In genomic region chr14:51507556-51508511, GRCh38 we compare ENCODE assay signal across 8 cellular contexts.
DNase-seq lines count a peak whose midpoint lies in the region; ATAC-seq and TF ChIP-seq lines count a peak whose summit lies in the region.

No MANE protein-coding gene starts in this region.

- ATAC-seq in heart left ventricle (peak; percentile 66 to 82 (median 74)), HG03442 (IDR thresholded peaks at IDR 0.05; ENCODE audit: unreplicated experiment) (no peak)
- ATAC-seq in activated CD8-positive, alpha-beta memory T cell treated with anti-CD3 and anti-CD28 coated beads, Interleukin-2, amount 10 ng/mL, durations not matched to agents 7 days and 5 days, result no peak

- no peaks in the 10 kb centered on the region for H3K9me3 Mint-ChIP-seq in activated CD8-positive, alpha-beta memory T cell treated with anti-CD3 and anti-CD28 coated beads, Interleukin-2, amount 10 ng/mL, durations not matched to agents 7 days and 5 days (ENCODE audit: low read depth)

- TF ChIP-seq POLR2A in heart left ventricle (IDR thresholded peaks at IDR 0.05), result no peak

- peak overlapping the region in 11 of 12 donors; percentile 3 to 77 (median 42) for H3K27ac ChIP-seq in heart left ventricle
- H3K27ac ChIP-seq in skeletal muscle tissue (ENCODE audit: low read depth, low read length), result peak overlapping the region; percentile 6

- no peaks in the 10 kb centered on the region for H3K36me3 ChIP-seq in heart left ventricle
- no peaks in the 10 kb centered on the region for H3K36me3 ChIP-seq in skeletal muscle tissue (ENCODE audit: control insufficient read depth in 3 of 3, insufficient read depth in 3 of 3, low read length in 3 of 3)

- no peak for TF ChIP-seq CTCF in heart left ventricle (IDR thresholded peaks at IDR 0.05)

- WGBS in heart left ventricle, 4 donors, result 32 to 48% (median 38%) methylated on average over 12 to 15 of the region's 15 CpGs

- H3K9me3 ChIP-seq in heart left ventricle, result peaks cover 0 to under 1% (median 0%) of the 10 kb centered on the region in 12 donors
- no peaks in the 10 kb centered on the region for H3K9me3 ChIP-seq in skeletal muscle tissue (ENCODE audit: control insufficient read depth in 3 of 3, low read length in 3 of 3)

- H3K4me1 ChIP-seq in heart left ventricle, result peaks cover 0 to 20% (median 12%) of the 10 kb centered on the region in 12 donors
- H3K4me1 ChIP-seq in skeletal muscle tissue (ENCODE audit: control insufficient read depth in 3 of 3, insufficient read depth in 3 of 3, low read length in 3 of 3), result peaks cover 6 to 14% (median 13%) of the 10 kb centered on the region in 3 donors

- intact Hi-C loops in heart left ventricle (cut with DNase I), result loop anchor here in 1 of 10 donors (5.0 kb wide), 1 partner anchor 144 kb away; the partner anchor contains the start of gene FRMD6

- DNase-seq in GM04504 (ENCODE audit: low read depth) (peak; percentile 93), T1000 (lab: John Stamatoyannopoulos, UW) (peak; percentile 16), heart left ventricle (peak; percentile 60 to 81 (median 66))
- no peak for DNase-seq in effector CD4-positive, alpha-beta T cell
- no peak for DNase-seq in activated CD8-positive, alpha-beta memory T cell treated with anti-CD3 and anti-CD28 coated beads, Interleukin-2, amount 10 ng/mL, durations not matched to agents 7 days and 5 days
- DNase-seq in stimulated activated CD4-positive, alpha-beta T cell treated with anti-CD3 and anti-CD28 coated beads, Interleukin-4, amount 100 ng/mL, for 1 hour, result no peak

- H3K27me3 ChIP-seq in heart left ventricle (no peaks in the 10 kb centered on the region), skeletal muscle tissue (ENCODE audit: control insufficient read depth in 3 of 3, insufficient read depth in 3 of 3, low read length in 3 of 3) (no peaks in the 10 kb centered on the region)

- no peak overlapping the region for H3K4me3 Mint-ChIP-seq in activated CD8-positive, alpha-beta memory T cell treated with anti-CD3 and anti-CD28 coated beads, Interleukin-2, amount 10 ng/mL, durations not matched to agents 7 days and 5 days

- H3K27me3 Mint-ChIP-seq in activated CD8-positive, alpha-beta memory T cell treated with anti-CD3 and anti-CD28 coated beads, Interleukin-2, amount 10 ng/mL, durations not matched to agents 7 days and 5 days, result peaks cover 15% of the 10 kb centered on the region

- no peaks in the 10 kb centered on the region for H3K36me3 Mint-ChIP-seq in activated CD8-positive, alpha-beta memory T cell treated with anti-CD3 and anti-CD28 coated beads, Interleukin-2, amount 10 ng/mL, durations not matched to agents 7 days and 5 days

- CTCF ChIA-PET in activated CD8-positive, alpha-beta memory T cell treated with anti-CD3 and anti-CD28 coated beads, Interleukin-2, amount 10 ng/mL, durations not matched to agents 7 days and 5 days (lab: Charles Lee), result no interaction called here

- H3K9ac ChIP-seq in skeletal muscle tissue (ENCODE audit: low read depth in 1 of 3, low read length in 3 of 3), result no peak overlapping the region

- H3K4me3 ChIP-seq in heart left ventricle (no peak overlapping the region), skeletal muscle tissue (ENCODE audit: low read length in 3 of 3) (no peak overlapping the region)

- no peaks in the 10 kb centered on the region for H3K4me1 Mint-ChIP-seq in activated CD8-positive, alpha-beta memory T cell treated with anti-CD3 and anti-CD28 coated beads, Interleukin-2, amount 10 ng/mL, durations not matched to agents 7 days and 5 days

- no peak overlapping the region for H3K27ac Mint-ChIP-seq in activated CD8-positive, alpha-beta memory T cell treated with anti-CD3 and anti-CD28 coated beads, Interleukin-2, amount 10 ng/mL, durations not matched to agents 7 days and 5 days

Comparison
In these comparisons a context has a peak if more than half of its experiments do, and no peak if none do; other contexts are left out.
1. DNase-seq: peak in GM04504 (single experiment), T1000 (single experiment) and heart left ventricle (5 of 5); none in effector CD4-positive, alpha-beta T cell (single experiment), activated CD8-positive, alpha-beta memory T cell treated with anti-CD3 and anti-CD28 coated beads, Interleukin-2, amount 10 ng/mL, durations not matched to agents 7 days and 5 days (single experiment) and stimulated activated CD4-positive, alpha-beta T cell treated with anti-CD3 and anti-CD28 coated beads, Interleukin-4, amount 100 ng/mL, for 1 hour (single experiment).
2. ATAC-seq: peak in heart left ventricle (4 of 4); none in HG03442 (single experiment) and activated CD8-positive, alpha-beta memory T cell treated with anti-CD3 and anti-CD28 coated beads, Interleukin-2, amount 10 ng/mL, durations not matched to agents 7 days and 5 days (single experiment).